ENCODE assay signal across 19 cellular contexts in genomic region chr15:89648106-89649012, GRCh38. TPM values are rescaled to one million over a fixed set of nuclear protein-coding genes. Genes with fewer than 3 reads are reported as not detected.
"Had no signal": no experiment of that assay in that cellular context is flagged by ENCODE, and none has a peak within 500 bp of the region (broad histone marks: within the 10 kb centered on the region; RNA-seq: fewer than 3 reads in every experiment).

No MANE protein-coding gene starts in this region.

- H3K4me3 Mint-ChIP-seq: activated naive CD8-positive, alpha-beta T cell treated with anti-CD3 and anti-CD28 coated beads for 36 hours; activated T-helper 1 cell treated with anti-CD3 and anti-CD28 coated beads, Interleukin-12 subunit alpha, Interleukin-12 subunit beta, Interleukin-2, Interleukin-4 antibody, amounts not matched to agents 30 ng/mL and 10 ng/mL and 1 ng/mL, durations not matched to agents 14 hours and 24 hours and 36 hours; natural killer cell; stimulated activated effector memory CD8-positive, alpha-beta T cell treated with anti-CD3 and anti-CD28 coated beads, Interleukin-12 subunit alpha, Interleukin-12 subunit beta, amount 100 ng/mL, for 72 hours; T-cell had no signal

- H2AFZ ChIP-seq: hepatocyte had no signal

- H3K27ac Mint-ChIP-seq: activated naive CD8-positive, alpha-beta T cell treated with anti-CD3 and anti-CD28 coated beads for 36 hours; activated T-helper 1 cell treated with anti-CD3 and anti-CD28 coated beads, Interleukin-12 subunit alpha, Interleukin-12 subunit beta, Interleukin-2, Interleukin-4 antibody, amounts not matched to agents 30 ng/mL and 10 ng/mL and 1 ng/mL, durations not matched to agents 14 hours and 24 hours and 36 hours; natural killer cell; stimulated activated effector memory CD8-positive, alpha-beta T cell treated with anti-CD3 and anti-CD28 coated beads, Interleukin-12 subunit alpha, Interleukin-12 subunit beta, amount 100 ng/mL, for 72 hours; T-cell had no signal

- H3K36me3 ChIP-seq: pancreas, right lobe of liver had no signal

- H3K4me1 Mint-ChIP-seq: activated naive CD8-positive, alpha-beta T cell treated with anti-CD3 and anti-CD28 coated beads for 36 hours had no signal

- H3K36me3 Mint-ChIP-seq: activated naive CD8-positive, alpha-beta T cell treated with anti-CD3 and anti-CD28 coated beads for 36 hours; natural killer cell; stimulated activated effector memory CD8-positive, alpha-beta T cell treated with anti-CD3 and anti-CD28 coated beads, Interleukin-12 subunit alpha, Interleukin-12 subunit beta, amount 100 ng/mL, for 72 hours; T-cell had no signal

- DNase-seq: activated CD4-positive, alpha-beta T cell treated with anti-CD3 and anti-CD28 coated beads, Interleukin-2, amount 50 U/mL, for 1 hour; activated naive CD4-positive, alpha-beta T cell; activated naive CD8-positive, alpha-beta T cell treated with anti-CD3 and anti-CD28 coated beads for 36 hours; amygdala; foreskin keratinocyte; left cardiac atrium; natural killer cell; right lobe of liver; stimulated activated CD4-positive, alpha-beta T cell treated with anti-CD3 and anti-CD28 coated beads, Interleukin-4, amount 100 ng/mL, for 24 hours; T-cell had no signal

- H3K27ac ChIP-seq: cardiac muscle cell, dorsolateral prefrontal cortex, foreskin keratinocyte, hepatocyte, pancreas, right lobe of liver, tibial nerve had no signal

- H3K4me2 ChIP-seq: hepatocyte had no signal

- H3K4me3 ChIP-seq: cardiac muscle cell, dorsolateral prefrontal cortex, hepatocyte, pancreas, right lobe of liver, tibial nerve had no signal

- H3K9me3 ChIP-seq: pancreas, right lobe of liver, tibial nerve had no signal

- ATAC-seq: activated CD4-positive, CD25-positive, alpha-beta regulatory T cell treated with anti-CD3 and anti-CD28 coated beads, Interleukin-2, amount 50 U/mL, for 24 hours; natural killer cell; T-cell had no signal

- H3K4me1 ChIP-seq: foreskin keratinocyte, pancreas, right lobe of liver had no signal

- H3K9me3 Mint-ChIP-seq: activated naive CD8-positive, alpha-beta T cell treated with anti-CD3 and anti-CD28 coated beads for 36 hours; activated T-helper 1 cell treated with anti-CD3 and anti-CD28 coated beads, Interleukin-12 subunit alpha, Interleukin-12 subunit beta, Interleukin-2, Interleukin-4 antibody, amounts not matched to agents 30 ng/mL and 10 ng/mL and 1 ng/mL, durations not matched to agents 14 hours and 24 hours and 36 hours; natural killer cell; stimulated activated effector memory CD8-positive, alpha-beta T cell treated with anti-CD3 and anti-CD28 coated beads, Interleukin-12 subunit alpha, Interleukin-12 subunit beta, amount 100 ng/mL, for 72 hours; T-cell had no signal

- H3K27me3 ChIP-seq: cardiac muscle cell, foreskin keratinocyte, hepatocyte, pancreas, right lobe of liver, tibial nerve had no signal

RNA-seq across cellular contexts. Expression of gene PLIN1, which starts 30.8 kb away (rescaled TPM):
- total RNA-seq: activated T-helper 1 cell treated with anti-CD3 and anti-CD28 coated beads, Interleukin-12 subunit alpha, Interleukin-12 subunit beta, Interleukin-2, Interleukin-4 antibody, amounts not matched to agents 30 ng/mL and 10 ng/mL and 1 ng/mL, durations not matched to agents 14 hours and 24 hours and 36 hours had no signal

RNA-seq across cellular contexts. Expression of gene WDR93, which starts 42.3 kb away (rescaled TPM):
- total RNA-seq: activated naive CD8-positive, alpha-beta T cell treated with anti-CD3 and anti-CD28 coated beads for 36 hours; activated T-helper 1 cell treated with anti-CD3 and anti-CD28 coated beads, Interleukin-12 subunit alpha, Interleukin-12 subunit beta, Interleukin-2, Interleukin-4 antibody, amounts not matched to agents 30 ng/mL and 10 ng/mL and 1 ng/mL, durations not matched to agents 14 hours and 24 hours and 36 hours; epithelial cell of proximal tubule; foreskin keratinocyte; left cardiac atrium; right lobe of liver had no signal
